8 cellular contexts compared by ENCODE assay signal in the genomic region with DNA sequence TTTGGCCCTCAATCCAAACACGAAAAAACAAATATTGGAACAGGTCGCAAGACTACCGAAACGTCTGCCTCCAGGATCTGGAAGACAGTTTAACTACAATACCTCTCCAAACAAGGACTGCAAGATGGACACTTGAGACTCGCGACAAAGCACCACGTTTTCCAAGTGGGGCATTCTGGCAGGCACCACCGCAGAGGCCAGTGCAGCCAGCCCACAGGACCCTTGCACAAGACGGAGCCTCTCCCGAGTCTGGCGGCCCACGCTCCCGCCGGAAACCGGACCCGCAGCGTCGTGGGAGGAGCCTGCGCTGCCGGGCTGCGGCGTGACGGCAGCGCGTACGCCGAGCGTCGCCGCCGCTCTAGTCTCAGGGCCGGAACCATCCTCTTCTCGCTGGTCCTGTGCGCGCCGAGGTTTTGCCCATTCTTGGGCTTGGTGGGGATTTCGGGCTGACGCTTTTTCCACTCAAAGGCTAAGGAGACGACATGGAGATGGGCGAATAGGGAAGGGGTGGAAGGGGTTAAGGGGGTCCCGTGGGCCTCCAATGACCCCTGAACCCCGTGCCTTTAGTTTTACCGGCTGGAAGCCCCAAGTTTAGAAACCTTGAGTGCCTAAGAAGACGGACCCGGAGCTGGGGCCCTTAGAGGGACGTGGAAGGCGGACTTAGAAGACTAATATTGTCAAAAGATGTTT. TPM values are rescaled to one million over a fixed set of nuclear protein-coding genes. Genes with fewer than 3 reads are reported as not detected.
DNase-seq lines count a peak whose midpoint lies in the region; ATAC-seq and TF ChIP-seq lines count a peak whose summit lies in the region.

A gene (minus strand): TSS at position 283 of the 690 bp plus-strand sequence. CDS start 109 bp downstream, at position 174.

- H3K27me3 Mint-ChIP-seq in activated naive CD4-positive, alpha-beta T cell treated with anti-CD3 and anti-CD28 coated beads for 36 hours (ENCODE audit: low read depth): peaks cover 8% of the 10 kb centered on the region

- H3K27ac Mint-ChIP-seq in activated naive CD4-positive, alpha-beta T cell treated with anti-CD3 and anti-CD28 coated beads for 36 hours: peak within 1 kb of the TSS; percentile 91

- H3K4me1 Mint-ChIP-seq in activated naive CD4-positive, alpha-beta T cell treated with anti-CD3 and anti-CD28 coated beads for 36 hours (ENCODE audit: low read depth): peaks cover 28% of the 10 kb centered on the region

- H3K4me3 ChIP-seq in H7 (ENCODE audit: insufficient read depth, low read depth, low read length): peak within 1 kb of the TSS; percentile 58

- peaks cover 4% of the 10 kb centered on the region for H3K36me3 ChIP-seq in H7 (replicated peaks; ENCODE audit: control insufficient read depth, insufficient read depth, low read length)

- H3K27me3 ChIP-seq in H7 (ENCODE audit: control insufficient read depth, insufficient read depth, low read length): no peaks in the 10 kb centered on the region

- no peaks in the 10 kb centered on the region for H3K9me3 Mint-ChIP-seq in activated naive CD4-positive, alpha-beta T cell treated with anti-CD3 and anti-CD28 coated beads for 36 hours

- peak; percentile 99 for ATAC-seq in omental fat pad (ENCODE audit: low FRiP score)

- DNase-seq in G401 (ENCODE audit: low spot score) (peak; percentile 85), H7 (peak; percentile 80), M059J (ENCODE audit: low read depth) (peak; percentile 83), SK-MEL-5 (ENCODE audit: low read depth, low spot score) (peak; percentile 86), globus pallidus (ENCODE audit: low spot score) (peak; percentile 69), omental fat pad (ENCODE audit: low spot score) (no peak)
- DNase-seq in activated naive CD4-positive, alpha-beta T cell treated with anti-CD3 and anti-CD28 coated beads for 36 hours: peak; percentile 80

- no peak within 1 kb of the TSS for H3K27ac ChIP-seq in temporal lobe (ENCODE audit: low read depth, low read length)

- intact Hi-C loops in activated naive CD4-positive, alpha-beta T cell treated with anti-CD3 and anti-CD28 coated beads for 36 hours (cut with micrococcal nuclease): loop anchor here (1.0 to 10.0 kb wide), 4 partner anchors 866 to 1324 kb away; a partner anchor contains a TSS

- H3K4me3 Mint-ChIP-seq in activated naive CD4-positive, alpha-beta T cell treated with anti-CD3 and anti-CD28 coated beads for 36 hours: peak within 1 kb of the TSS; percentile 93

- peaks cover 9% of the 10 kb centered on the region for H3K36me3 Mint-ChIP-seq in activated naive CD4-positive, alpha-beta T cell treated with anti-CD3 and anti-CD28 coated beads for 36 hours (ENCODE audit: low read depth)

- CTCF ChIA-PET in activated naive CD4-positive, alpha-beta T cell treated with anti-CD3 and anti-CD28 coated beads for 36 hours (lab: Charles Lee): interaction anchor here (1.6 kb wide), 1 partner anchor 23 kb away, joined by 9 read pairs; no protein-coding TSS in a partner anchor

- in situ Hi-C loops in G401 (cut with HindIII; ENCODE audit: low sequenced_read_pairs): no loop called here
- in situ Hi-C loops in SK-MEL-5 (cut with HindIII; ENCODE audit: low pct_unique_long_range_greater_than_20kb, low sequenced_read_pairs): no loop called here

- no peak for TF ChIP-seq CTCF in omental fat pad (IDR thresholded peaks at IDR 0.05)

RNA-seq across cellular contexts. Expression of the gene that starts here (rescaled TPM):
- 33.8 and 79.2 TPM in 2 replicates for total RNA-seq in G401 (2014; rRNA removed; shearing (Covaris generic))
- total RNA-seq in H7 (2014; rRNA removed; shearing (Covaris generic)): 20.5 and 21.1 TPM in 2 replicates
- 55.6 and 118 TPM in 2 replicates for total RNA-seq in M059J (2014; rRNA removed; shearing (Covaris generic))
- total RNA-seq in SK-MEL-5 (2014; rRNA removed; shearing (Covaris generic)): 68.0 and 81.2 TPM in 2 replicates
- 50.0 and 58.9 TPM in 2 replicates for polyA plus RNA-seq in SK-MEL-5 (2015; cell fraction: cytosol; rRNA removed)
- 50.9 and 64.4 TPM in 2 replicates for polyA plus RNA-seq in SK-MEL-5 (2015; cell fraction: nucleus; rRNA removed)
- total RNA-seq in activated naive CD4-positive, alpha-beta T cell treated with anti-CD3 and anti-CD28 coated beads for 36 hours: 10 to 100 TPM; 19.9 to 21.2 TPM
- total RNA-seq in omental fat pad: 10 to 100 TPM in 3 of 4 donors, 1 to 10 TPM in 1; 9.4 to 19.9 (median 13.1) TPM
- 28.8 TPM for total RNA-seq in temporal lobe
